14 cellular contexts compared by ENCODE assay signal in genomic region chr19:47350599-47350998, GRCh38. TPM values are rescaled to one million over a fixed set of nuclear protein-coding genes. Genes with fewer than 3 reads are reported as not detected.
DNase-seq lines count a peak whose midpoint lies in the region; ATAC-seq and TF ChIP-seq lines count a peak whose summit lies in the region.
"Had no signal": no experiment of that assay in that cellular context is flagged by ENCODE, and none has a peak within 500 bp of the region (broad histone marks: within the 10 kb centered on the region; RNA-seq: fewer than 3 reads in every experiment).

No MANE protein-coding gene starts in this region.

- H3K4me1 Mint-ChIP-seq in activated naive CD4-positive, alpha-beta T cell treated with anti-CD3 and anti-CD28 coated beads for 36 hours (ENCODE audit: low read depth), result peaks cover 51% of the 10 kb centered on the region
- H3K4me1 Mint-ChIP-seq in effector memory CD8-positive, alpha-beta T cell (ENCODE audit: low read depth in 2 of 2), result peaks cover 30% of the 10 kb centered on the region in 2 donors

- H3K36me3 Mint-ChIP-seq in activated naive CD4-positive, alpha-beta T cell treated with anti-CD3 and anti-CD28 coated beads for 36 hours (ENCODE audit: low read depth), result peaks cover 36% of the 10 kb centered on the region
- H3K36me3 Mint-ChIP-seq in effector memory CD8-positive, alpha-beta T cell (ENCODE audit: insufficient read depth), result peaks cover 30% of the 10 kb centered on the region

- no peak for TF ChIP-seq POLR2A in spleen (IDR thresholded peaks at IDR 0.05)

- peak overlapping the region in 4 of 8 donors; percentile 66 to 97 (median 84) for H3K4me3 ChIP-seq in spleen

- H3K9me3 Mint-ChIP-seq in activated naive CD4-positive, alpha-beta T cell treated with anti-CD3 and anti-CD28 coated beads for 36 hours, result no peaks in the 10 kb centered on the region
- no peaks in the 10 kb centered on the region for H3K9me3 Mint-ChIP-seq in effector memory CD8-positive, alpha-beta T cell

- 86 to 93% (median 90%) methylated on average over 8 of the region's 8 CpGs for WGBS in spleen, 5 donors

- CTCF ChIA-PET in activated naive CD4-positive, alpha-beta T cell treated with anti-CD3 and anti-CD28 coated beads for 36 hours (lab: Charles Lee), result interaction anchor here (0.6 to 2.5 kb wide), 4 partner anchors 16 to 499 kb away, joined by 3 to 16 read pairs (median 4); no protein-coding TSS in a partner anchor

- no peaks in the 10 kb centered on the region for H3K9me3 ChIP-seq in spleen

- ATAC-seq in effector memory CD8-positive, alpha-beta T cell (replicated peaks), result no peak
- ATAC-seq in GM21619 (IDR thresholded peaks at IDR 0.05; ENCODE audit: unreplicated experiment), result no peak
- no peak for ATAC-seq in HG02588 (IDR thresholded peaks at IDR 0.05; ENCODE audit: unreplicated experiment)
- ATAC-seq: left cardiac atrium had no signal

- peak overlapping the region; percentile 28 for H3K4me3 Mint-ChIP-seq in activated naive CD4-positive, alpha-beta T cell treated with anti-CD3 and anti-CD28 coated beads for 36 hours
- peak overlapping the region; percentile 1 to 6 for H3K4me3 Mint-ChIP-seq in effector memory CD8-positive, alpha-beta T cell

- DNase-seq in activated naive CD4-positive, alpha-beta T cell treated with anti-CD3 and anti-CD28 coated beads for 36 hours, result no peak
- DNase-seq in activated naive CD4-positive, alpha-beta T cell (lab: John Stamatoyannopoulos, UW), result no peak
- DNase-seq in RKO (ENCODE audit: low spot score) (peak; percentile 38), spleen (no peak), DMS 273 (lab: John Stamatoyannopoulos, UW; ENCODE audit: unreplicated experiment) (no peak)
- no peak for DNase-seq in effector memory CD8-positive, alpha-beta T cell
- DNase-seq: activated gamma-delta T cell treated with Interleukin-2 at 50 U/mL for 16 hours, left cardiac atrium, MV-4-11, NCI-H524, nucleus accumbens had no signal

- H3K27me3 Mint-ChIP-seq in activated naive CD4-positive, alpha-beta T cell treated with anti-CD3 and anti-CD28 coated beads for 36 hours (ENCODE audit: low read depth), result no peaks in the 10 kb centered on the region
- H3K27me3 Mint-ChIP-seq in effector memory CD8-positive, alpha-beta T cell, result no peaks in the 10 kb centered on the region

- peak overlapping the region; percentile 1 for H3K27ac Mint-ChIP-seq in activated naive CD4-positive, alpha-beta T cell treated with anti-CD3 and anti-CD28 coated beads for 36 hours
- peak overlapping the region; percentile 6 to 19 for H3K27ac Mint-ChIP-seq in effector memory CD8-positive, alpha-beta T cell

- peaks cover 0 to 3% (median 0%) of the 10 kb centered on the region in 7 donors for H3K27me3 ChIP-seq in spleen (replicated peaks in 1 of 7)

- intact Hi-C loops in activated naive CD4-positive, alpha-beta T cell treated with anti-CD3 and anti-CD28 coated beads for 36 hours (cut with micrococcal nuclease), result no loop called here
- intact Hi-C loops in spleen (cut with DNase I; ENCODE audit: low total_unique reads), result no loop called here

- peaks cover 0 to 39% (median 30%) of the 10 kb centered on the region in 6 donors for H3K36me3 ChIP-seq in spleen

- TF ChIP-seq CTCF in spleen (IDR thresholded peaks at IDR 0.05 in 8 of 11, conservative IDR thresholded peaks at IDR 0.05 in 3 of 11), result no peak

- peaks cover 3 to 81% (median 44%) of the 10 kb centered on the region in 6 donors for H3K4me1 ChIP-seq in spleen

- H3K27ac ChIP-seq in spleen, result peak overlapping the region in 5 of 8 donors; percentile 15 to 94 (median 91)
- H3K27ac ChIP-seq: HL-60 had no signal

RNA-seq across cellular contexts. Expression of gene DHX34, which starts 1.5 kb away (rescaled TPM):
- total RNA-seq in activated naive CD4-positive, alpha-beta T cell treated with anti-CD3 and anti-CD28 coated beads for 36 hours, result 10 to 100 TPM; 11.2 to 11.6 TPM
- total RNA-seq in spleen, result 10 to 100 TPM; 19.5 to 34.8 (median 27.0) TPM
- 10 to 100 TPM in 2 of 3 donors, 1 to 10 TPM in 1; 8.4 to 18.5 (median 13.1) TPM for polyA plus RNA-seq in spleen

RNA-seq across cellular contexts. Expression of gene C5AR2, which starts 18.6 kb away (rescaled TPM):
- total RNA-seq in activated naive CD4-positive, alpha-beta T cell treated with anti-CD3 and anti-CD28 coated beads for 36 hours, result not detected
- 10 to 100 TPM; 24.7 to 55.7 (median 28.3) TPM for total RNA-seq in spleen
- 1 to 10 TPM; 1.3 to 2.7 (median 1.5) TPM for polyA plus RNA-seq in spleen

RNA-seq across cellular contexts. Expression of gene C5AR1, which starts 40.9 kb away (rescaled TPM):
- total RNA-seq in activated naive CD4-positive, alpha-beta T cell treated with anti-CD3 and anti-CD28 coated beads for 36 hours, result under 1 TPM in 1 of 2 experiments, not detected in 1; 0.19 TPM
- 100 to 1,000 TPM in 1 of 7 donors, 10 to 100 TPM in 6; 33.1 to 124 (median 64.0) TPM for total RNA-seq in spleen
- polyA plus RNA-seq in spleen, result 1 to 10 TPM; 4.0 to 9.4 (median 4.6) TPM

Comparison
In these comparisons a context has a peak if more than half of its experiments do, and no peak if none do; other contexts are left out.
1. RNA of gene C5AR2, which starts 18.6 kb away (total RNA-seq): 24.7 to 55.7 TPM in spleen; not detected in activated naive CD4-positive, alpha-beta T cell treated with anti-CD3 and anti-CD28 coated beads for 36 hours; every median in the first group is over 10 times any median in the second.
2. RNA of gene C5AR1, which starts 40.9 kb away (total RNA-seq): 33.1 to 124 TPM in spleen; 0.19 TPM in activated naive CD4-positive, alpha-beta T cell treated with anti-CD3 and anti-CD28 coated beads for 36 hours; every median in the first group is over 10 times any median in the second.